Comparison of ENCODE assay signal across 3 cellular contexts in genomic region chr2:209766613-209767012, GRCh38.
A peak's percentile ranks its signal among the peaks of the same experiment; 100 is the strongest.
TF ChIP-seq lines count a peak whose summit lies in the region.

No MANE protein-coding gene starts in this region.

TF ChIP-seq in HepG2, 621 proteins besides CTCF, POLR2A, EP300 and RAD21:
- TF ChIP-seq ZNF713 (CRISPR knock-in tag; IDR thresholded peaks at IDR 0.05) (no peak), MAFF (IDR thresholded peaks at IDR 0.05; ENCODE audit: low read depth, low read length) (peak; percentile 85), MAFK (conservative IDR thresholded peaks at IDR 0.05 in 1 of 2, IDR thresholded peaks at IDR 0.05 in 1 of 2; ENCODE audit: low read length in 2 of 2) (peak; percentile 81 to 92)

TF ChIP-seq in A549, 52 proteins besides CTCF, POLR2A, EP300 and RAD21:
- peak; percentile 74 for TF ChIP-seq MAFK (IDR thresholded peaks at IDR 0.05; ENCODE audit: partially characterized antibody)
- no peak for TF ChIP-seq FOSL2 (IDR thresholded peaks at IDR 0.05)
- TF ChIP-seq FOSL2 (CRISPR knock-in tag; IDR thresholded peaks at IDR 0.05): no peak

TF ChIP-seq in IMR-90, 13 proteins besides CTCF, POLR2A, EP300 and RAD21:
- no peak for TF ChIP-seq ELK1 (IDR thresholded peaks at IDR 0.05; ENCODE audit: borderline replicate concordance, low read depth, low read length)
- TF ChIP-seq MAFK (IDR thresholded peaks at IDR 0.05; ENCODE audit: low read depth, low read length): peak; percentile 80
